11 cellular contexts compared by ENCODE assay signal in the genomic region with DNA sequence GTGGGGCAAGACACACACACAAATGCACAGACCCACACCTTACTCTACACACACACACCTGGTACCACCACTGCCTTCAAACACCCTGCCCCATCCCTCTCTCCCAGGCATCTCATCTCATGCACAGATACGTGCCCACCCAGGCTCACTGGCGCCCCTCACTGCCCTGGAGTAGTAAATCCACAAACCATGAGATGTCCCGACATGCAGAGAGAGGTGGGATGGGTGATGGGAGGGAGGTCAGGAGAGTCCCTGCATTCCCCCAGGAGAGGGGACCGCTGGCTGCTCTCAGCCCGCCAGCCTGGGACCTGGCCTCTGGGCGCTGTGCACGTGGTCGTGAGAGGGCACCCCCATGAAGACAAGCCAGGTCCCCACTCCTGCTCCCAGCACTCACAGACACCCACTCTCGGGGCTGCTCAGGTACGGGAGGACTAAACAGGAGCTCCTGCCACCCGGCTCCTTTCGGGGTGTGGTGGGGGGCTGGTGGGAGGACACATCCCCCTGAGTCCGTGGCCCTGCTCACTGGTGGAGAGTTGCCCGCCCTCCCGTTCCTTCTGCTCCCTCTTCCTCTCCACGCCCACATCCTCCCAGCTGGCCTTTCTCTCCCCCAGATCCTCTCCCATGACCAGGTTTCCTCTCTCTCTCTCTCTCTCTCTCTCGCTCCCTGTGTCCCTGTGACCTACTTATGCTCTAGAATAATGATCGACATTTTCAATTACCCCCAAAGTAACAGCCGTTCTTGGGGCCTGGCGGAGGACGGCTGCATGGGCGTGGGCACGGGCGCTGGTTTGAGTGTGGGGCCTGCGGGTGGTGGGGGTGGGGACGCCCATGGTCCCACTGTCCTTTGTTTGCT. TPM values are rescaled to one million over a fixed set of nuclear protein-coding genes. Genes with fewer than 3 reads are reported as not detected.
DNase-seq lines count a peak whose midpoint lies in the region; FAIRE-seq and TF ChIP-seq lines count a peak whose summit lies in the region.
"Had no signal": no experiment of that assay in that cellular context is flagged by ENCODE, and none has a peak within 500 bp of the region (broad histone marks: within the 10 kb centered on the region; RNA-seq: fewer than 3 reads in every experiment).

No MANE protein-coding gene starts in this region.

- H3K36me3 Mint-ChIP-seq in T-helper 2 cell treated with Interferon-gamma antibody and Interleukin-4, amounts not matched to agents 5 μg/mL and 100 μg/mL, for 36 hours (ENCODE audit: low read depth): no peaks in the 10 kb centered on the region

- H3K4me3 ChIP-seq in foreskin fibroblast (ENCODE audit: low read depth in 1 of 2, low read length in 2 of 2) (no peak overlapping the region), osteoblast (ENCODE audit: insufficient read depth, low read length) (peak overlapping the region; percentile 22), esophagus squamous epithelium (peak overlapping the region in 2 of 4 donors; percentile 1 to 4)
- H3K4me3 ChIP-seq: prostate gland had no signal

- H3K4me1 Mint-ChIP-seq in T-helper 2 cell treated with Interferon-gamma antibody and Interleukin-4, amounts not matched to agents 5 μg/mL and 100 μg/mL, for 36 hours (ENCODE audit: low read depth): peaks cover 6% of the 10 kb centered on the region

- no peak for FAIRE-seq in HTR-8/SVneo (lab: Jason Lieb, UNC)

- peak overlapping the region; percentile 57 for H3K4me2 ChIP-seq in osteoblast (ENCODE audit: insufficient read depth, low read length)

- TF ChIP-seq POLR2A in esophagus squamous epithelium (IDR thresholded peaks at IDR 0.05): no peak

- peaks cover 10% of the 10 kb centered on the region for H3K4me1 ChIP-seq in osteoblast (ENCODE audit: insufficient read depth, low read length)
- H3K4me1 ChIP-seq in esophagus squamous epithelium: peaks cover 0 to 26% (median 12%) of the 10 kb centered on the region in 3 donors
- H3K4me1 ChIP-seq: prostate gland had no signal

- no peaks in the 10 kb centered on the region for H3K9me3 Mint-ChIP-seq in T-helper 2 cell treated with Interferon-gamma antibody and Interleukin-4, amounts not matched to agents 5 μg/mL and 100 μg/mL, for 36 hours
- H3K9me3 Mint-ChIP-seq: activated T-cell treated with anti-CD3 and anti-CD28 coated beads, Interleukin-2, amount 50 U/mL, for 72 hours; stimulated activated naive CD8-positive, alpha-beta T cell treated with anti-CD3 and anti-CD28 coated beads, Interleukin-15, Interleukin-2, amounts not matched to agents 100 ng/mL and 50 ng/mL, for 24 hours had no signal

- no peak overlapping the region for H3K27ac Mint-ChIP-seq in T-helper 2 cell treated with Interferon-gamma antibody and Interleukin-4, amounts not matched to agents 5 μg/mL and 100 μg/mL, for 36 hours
- H3K27ac Mint-ChIP-seq: activated T-cell treated with anti-CD3 and anti-CD28 coated beads, Interleukin-2, amount 50 U/mL, for 72 hours; stimulated activated naive CD8-positive, alpha-beta T cell treated with anti-CD3 and anti-CD28 coated beads, Interleukin-15, Interleukin-2, amounts not matched to agents 100 ng/mL and 50 ng/mL, for 24 hours had no signal

- DNase-seq in GM03348 (ENCODE audit: low spot score): peak; percentile 40
- DNase-seq in NCI-H69 (lab: John Stamatoyannopoulos, UW): peak; percentile 31
- peak; percentile 52 to 75 for DNase-seq in foreskin fibroblast
- peak; percentile 71 for DNase-seq in osteoblast (ENCODE audit: insufficient read length, low spot score, missing footprints)
- DNase-seq in HTR-8/SVneo (ENCODE audit: insufficient read length, low spot score): no peak
- DNase-seq in esophagus squamous epithelium (lab: John Stamatoyannopoulos, UW): no peak
- DNase-seq in activated naive CD4-positive, alpha-beta T cell (lab: John Stamatoyannopoulos, UW): no peak
- DNase-seq in T-helper 2 cell treated with Interferon-gamma antibody and Interleukin-4, amounts not matched to agents 5 μg/mL and 100 μg/mL, for 36 hours (ENCODE audit: low spot score): no peak
- DNase-seq: activated T-cell treated with anti-CD3 and anti-CD28 coated beads, Interleukin-2, amount 50 U/mL, for 72 hours had no signal

- H3K4me3 Mint-ChIP-seq in T-helper 2 cell treated with Interferon-gamma antibody and Interleukin-4, amounts not matched to agents 5 μg/mL and 100 μg/mL, for 36 hours: no peak overlapping the region
- H3K4me3 Mint-ChIP-seq: stimulated activated naive CD8-positive, alpha-beta T cell treated with anti-CD3 and anti-CD28 coated beads, Interleukin-15, Interleukin-2, amounts not matched to agents 100 ng/mL and 50 ng/mL, for 24 hours had no signal

- H3K27me3 Mint-ChIP-seq in T-helper 2 cell treated with Interferon-gamma antibody and Interleukin-4, amounts not matched to agents 5 μg/mL and 100 μg/mL, for 36 hours (ENCODE audit: low read depth): peaks cover 10% of the 10 kb centered on the region

- no peak overlapping the region for H3K27ac ChIP-seq in osteoblast (ENCODE audit: low read depth, low read length)
- H3K27ac ChIP-seq in esophagus squamous epithelium: peak overlapping the region in 1 of 4 donors; percentile 13

- H3K36me3 ChIP-seq in osteoblast (ENCODE audit: insufficient read depth, low read length): no peaks in the 10 kb centered on the region
- H3K36me3 ChIP-seq in esophagus squamous epithelium: no peaks in the 10 kb centered on the region
- H3K36me3 ChIP-seq: prostate gland had no signal

- 41 to 53% methylated on average over 18 to 21 of the region's 26 CpGs for WGBS in esophagus squamous epithelium, 2 donors

- no peaks in the 10 kb centered on the region for H3K9me3 ChIP-seq in osteoblast (ENCODE audit: low read depth, low read length)
- H3K9me3 ChIP-seq in esophagus squamous epithelium: no peaks in the 10 kb centered on the region
- H3K9me3 ChIP-seq: prostate gland had no signal

- intact Hi-C loops in esophagus squamous epithelium (cut with DNase I): loop anchor here (10.0 kb wide), 1 partner anchor 63 kb away; no protein-coding TSS in a partner anchor

- peak overlapping the region; percentile 56 for H2AFZ ChIP-seq in osteoblast (ENCODE audit: low read length)

- no peaks in the 10 kb centered on the region for H4K20me1 ChIP-seq in osteoblast (ENCODE audit: insufficient read depth, low read length)

- H3K79me2 ChIP-seq in osteoblast (ENCODE audit: insufficient read depth, low read length): no peaks in the 10 kb centered on the region

- no peak for TF ChIP-seq CTCF in foreskin fibroblast (IDR thresholded peaks at IDR 0.05; ENCODE audit: low read depth, low read length)
- TF ChIP-seq CTCF in osteoblast (IDR thresholded peaks at IDR 0.05; ENCODE audit: extremely low read depth, low read depth, low read length): no peak
- TF ChIP-seq CTCF in esophagus squamous epithelium (IDR thresholded peaks at IDR 0.05): no peak

- H3K27me3 ChIP-seq in osteoblast (ENCODE audit: insufficient read depth, low read length) (no peaks in the 10 kb centered on the region), esophagus squamous epithelium (no peaks in the 10 kb centered on the region)

RNA-seq across cellular contexts. Expression of a gene that starts 18.8 kb away (rescaled TPM):
- total RNA-seq in osteoblast (11.5 and 20.3 TPM in 2 replicates), esophagus squamous epithelium (10 to 100 TPM in 1 of 4 donors, 1 to 10 TPM in 3; 2.9 to 13.4 (median 4.2) TPM)
- total RNA-seq: activated T-cell treated with anti-CD3 and anti-CD28 coated beads, Interleukin-2, amount 50 U/mL, for 72 hours had no signal

Comparison
In these comparisons a context has a peak if more than half of its experiments do, and no peak if none do; other contexts are left out.
1. DNase-seq: peak in GM03348 (single experiment), NCI-H69 (single experiment), foreskin fibroblast (2 of 2) and osteoblast (single experiment); none in HTR-8/SVneo (single experiment), esophagus squamous epithelium (single experiment), activated naive CD4-positive, alpha-beta T cell (0 of 4) and T-helper 2 cell treated with Interferon-gamma antibody and Interleukin-4, amounts not matched to agents 5 μg/mL and 100 μg/mL, for 36 hours (single experiment).